In the genomic region with DNA sequence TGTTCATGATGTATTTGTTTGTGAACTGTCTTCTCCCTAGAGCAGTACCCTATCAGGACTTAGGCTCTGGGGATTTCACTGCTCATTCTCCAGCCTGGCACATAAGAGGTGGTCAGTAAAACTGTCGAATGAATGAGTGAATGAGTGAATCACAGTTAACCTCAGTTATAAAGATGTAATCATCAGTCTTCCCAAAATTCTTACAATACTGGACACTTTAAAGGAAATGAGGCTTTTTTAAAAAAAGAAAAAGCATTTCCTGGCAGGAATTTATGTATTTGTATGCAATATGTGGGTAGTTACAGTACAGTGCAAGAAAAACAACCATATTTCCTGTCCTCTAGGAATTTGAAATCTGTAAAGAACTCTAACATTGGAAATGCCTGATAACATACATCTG, we compare ENCODE assay signal across 2 cellular contexts.
TF ChIP-seq lines count a peak whose summit lies in the region.

No MANE protein-coding gene starts in this region.

TF ChIP-seq in SK-N-SH, 30 proteins besides CTCF, POLR2A, EP300 and RAD21 (continued from another document):
- TF ChIP-seq, protein P1, sequence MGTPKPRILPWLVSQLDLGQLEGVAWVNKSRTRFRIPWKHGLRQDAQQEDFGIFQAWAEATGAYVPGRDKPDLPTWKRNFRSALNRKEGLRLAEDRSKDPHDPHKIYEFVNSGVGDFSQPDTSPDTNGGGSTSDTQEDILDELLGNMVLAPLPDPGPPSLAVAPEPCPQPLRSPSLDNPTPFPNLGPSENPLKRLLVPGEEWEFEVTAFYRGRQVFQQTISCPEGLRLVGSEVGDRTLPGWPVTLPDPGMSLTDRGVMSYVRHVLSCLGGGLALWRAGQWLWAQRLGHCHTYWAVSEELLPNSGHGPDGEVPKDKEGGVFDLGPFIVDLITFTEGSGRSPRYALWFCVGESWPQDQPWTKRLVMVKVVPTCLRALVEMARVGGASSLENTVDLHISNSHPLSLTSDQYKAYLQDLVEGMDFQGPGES (IDR thresholded peaks at IDR 0.05; ENCODE audit: low read depth, low read length), result no peak
- TF ChIP-seq, protein P2, sequence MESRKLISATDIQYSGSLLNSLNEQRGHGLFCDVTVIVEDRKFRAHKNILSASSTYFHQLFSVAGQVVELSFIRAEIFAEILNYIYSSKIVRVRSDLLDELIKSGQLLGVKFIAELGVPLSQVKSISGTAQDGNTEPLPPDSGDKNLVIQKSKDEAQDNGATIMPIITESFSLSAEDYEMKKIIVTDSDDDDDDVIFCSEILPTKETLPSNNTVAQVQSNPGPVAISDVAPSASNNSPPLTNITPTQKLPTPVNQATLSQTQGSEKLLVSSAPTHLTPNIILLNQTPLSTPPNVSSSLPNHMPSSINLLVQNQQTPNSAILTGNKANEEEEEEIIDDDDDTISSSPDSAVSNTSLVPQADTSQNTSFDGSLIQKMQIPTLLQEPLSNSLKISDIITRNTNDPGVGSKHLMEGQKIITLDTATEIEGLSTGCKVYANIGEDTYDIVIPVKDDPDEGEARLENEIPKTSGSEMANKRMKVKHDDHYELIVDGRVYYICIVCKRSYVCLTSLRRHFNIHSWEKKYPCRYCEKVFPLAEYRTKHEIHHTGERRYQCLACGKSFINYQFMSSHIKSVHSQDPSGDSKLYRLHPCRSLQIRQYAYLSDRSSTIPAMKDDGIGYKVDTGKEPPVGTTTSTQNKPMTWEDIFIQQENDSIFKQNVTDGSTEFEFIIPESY (IDR thresholded peaks at IDR 0.05; ENCODE audit: borderline replicate concordance, low read depth), result no peak
- TF ChIP-seq, protein P3, sequence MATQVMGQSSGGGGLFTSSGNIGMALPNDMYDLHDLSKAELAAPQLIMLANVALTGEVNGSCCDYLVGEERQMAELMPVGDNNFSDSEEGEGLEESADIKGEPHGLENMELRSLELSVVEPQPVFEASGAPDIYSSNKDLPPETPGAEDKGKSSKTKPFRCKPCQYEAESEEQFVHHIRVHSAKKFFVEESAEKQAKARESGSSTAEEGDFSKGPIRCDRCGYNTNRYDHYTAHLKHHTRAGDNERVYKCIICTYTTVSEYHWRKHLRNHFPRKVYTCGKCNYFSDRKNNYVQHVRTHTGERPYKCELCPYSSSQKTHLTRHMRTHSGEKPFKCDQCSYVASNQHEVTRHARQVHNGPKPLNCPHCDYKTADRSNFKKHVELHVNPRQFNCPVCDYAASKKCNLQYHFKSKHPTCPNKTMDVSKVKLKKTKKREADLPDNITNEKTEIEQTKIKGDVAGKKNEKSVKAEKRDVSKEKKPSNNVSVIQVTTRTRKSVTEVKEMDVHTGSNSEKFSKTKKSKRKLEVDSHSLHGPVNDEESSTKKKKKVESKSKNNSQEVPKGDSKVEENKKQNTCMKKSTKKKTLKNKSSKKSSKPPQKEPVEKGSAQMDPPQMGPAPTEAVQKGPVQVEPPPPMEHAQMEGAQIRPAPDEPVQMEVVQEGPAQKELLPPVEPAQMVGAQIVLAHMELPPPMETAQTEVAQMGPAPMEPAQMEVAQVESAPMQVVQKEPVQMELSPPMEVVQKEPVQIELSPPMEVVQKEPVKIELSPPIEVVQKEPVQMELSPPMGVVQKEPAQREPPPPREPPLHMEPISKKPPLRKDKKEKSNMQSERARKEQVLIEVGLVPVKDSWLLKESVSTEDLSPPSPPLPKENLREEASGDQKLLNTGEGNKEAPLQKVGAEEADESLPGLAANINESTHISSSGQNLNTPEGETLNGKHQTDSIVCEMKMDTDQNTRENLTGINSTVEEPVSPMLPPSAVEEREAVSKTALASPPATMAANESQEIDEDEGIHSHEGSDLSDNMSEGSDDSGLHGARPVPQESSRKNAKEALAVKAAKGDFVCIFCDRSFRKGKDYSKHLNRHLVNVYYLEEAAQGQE (IDR thresholded peaks at IDR 0.05; ENCODE audit: low read depth, low read length), result no peak
- no peak for TF ChIP-seq ELF1 (IDR thresholded peaks at IDR 0.05)
- peak; percentile 17; the same call in 1 of the 2 replicates for TF ChIP-seq RXRA (IDR thresholded peaks at IDR 0.05; ENCODE audit: borderline replicate concordance, low read depth)
- no peak for TF ChIP-seq MEF2A (IDR thresholded peaks at IDR 0.05; ENCODE audit: borderline replicate concordance, low read depth)
- no peak for TF ChIP-seq TCF12 (IDR thresholded peaks at IDR 0.05)
- TF ChIP-seq, protein P4, sequence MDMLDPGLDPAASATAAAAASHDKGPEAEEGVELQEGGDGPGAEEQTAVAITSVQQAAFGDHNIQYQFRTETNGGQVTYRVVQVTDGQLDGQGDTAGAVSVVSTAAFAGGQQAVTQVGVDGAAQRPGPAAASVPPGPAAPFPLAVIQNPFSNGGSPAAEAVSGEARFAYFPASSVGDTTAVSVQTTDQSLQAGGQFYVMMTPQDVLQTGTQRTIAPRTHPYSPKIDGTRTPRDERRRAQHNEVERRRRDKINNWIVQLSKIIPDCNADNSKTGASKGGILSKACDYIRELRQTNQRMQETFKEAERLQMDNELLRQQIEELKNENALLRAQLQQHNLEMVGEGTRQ (IDR thresholded peaks at IDR 0.05; ENCODE audit: borderline replicate concordance, low read depth, low read length), result no peak
- TF ChIP-seq, protein P5, sequence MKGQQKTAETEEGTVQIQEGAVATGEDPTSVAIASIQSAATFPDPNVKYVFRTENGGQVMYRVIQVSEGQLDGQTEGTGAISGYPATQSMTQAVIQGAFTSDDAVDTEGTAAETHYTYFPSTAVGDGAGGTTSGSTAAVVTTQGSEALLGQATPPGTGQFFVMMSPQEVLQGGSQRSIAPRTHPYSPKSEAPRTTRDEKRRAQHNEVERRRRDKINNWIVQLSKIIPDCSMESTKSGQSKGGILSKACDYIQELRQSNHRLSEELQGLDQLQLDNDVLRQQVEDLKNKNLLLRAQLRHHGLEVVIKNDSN (IDR thresholded peaks at IDR 0.05; ENCODE audit: borderline replicate concordance, low read depth), result no peak

TF ChIP-seq in SK-N-SH treated with all-trans-retinoic acid at 6 μM for 48 hours, 23 proteins besides CTCF, POLR2A, EP300 and RAD21 (continued from another document):
- TF ChIP-seq, protein P6, sequence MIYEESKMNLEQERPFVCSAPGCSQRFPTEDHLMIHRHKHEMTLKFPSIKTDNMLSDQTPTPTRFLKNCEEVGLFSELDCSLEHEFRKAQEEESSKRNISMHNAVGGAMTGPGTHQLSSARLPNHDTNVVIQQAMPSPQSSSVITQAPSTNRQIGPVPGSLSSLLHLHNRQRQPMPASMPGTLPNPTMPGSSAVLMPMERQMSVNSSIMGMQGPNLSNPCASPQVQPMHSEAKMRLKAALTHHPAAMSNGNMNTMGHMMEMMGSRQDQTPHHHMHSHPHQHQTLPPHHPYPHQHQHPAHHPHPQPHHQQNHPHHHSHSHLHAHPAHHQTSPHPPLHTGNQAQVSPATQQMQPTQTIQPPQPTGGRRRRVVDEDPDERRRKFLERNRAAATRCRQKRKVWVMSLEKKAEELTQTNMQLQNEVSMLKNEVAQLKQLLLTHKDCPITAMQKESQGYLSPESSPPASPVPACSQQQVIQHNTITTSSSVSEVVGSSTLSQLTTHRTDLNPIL (CRISPR knock-in tag; IDR thresholded peaks at IDR 0.05; ENCODE audit: low read depth), result no peak
- no peak for TF ChIP-seq ISL1 (CRISPR knock-in tag; IDR thresholded peaks at IDR 0.05)
- TF ChIP-seq ARNTL (CRISPR knock-in tag; IDR thresholded peaks at IDR 0.05; ENCODE audit: borderline replicate concordance, low read depth), result no peak
- no peak for TF ChIP-seq SNAI2 (CRISPR knock-in tag; IDR thresholded peaks at IDR 0.05)
- no peak for TF ChIP-seq RARB (CRISPR knock-in tag; IDR thresholded peaks at IDR 0.05)
- TF ChIP-seq PPARA (CRISPR knock-in tag; IDR thresholded peaks at IDR 0.05; ENCODE audit: borderline replicate concordance), result no peak
- no peak for TF ChIP-seq ZNF70 (CRISPR knock-in tag; IDR thresholded peaks at IDR 0.05)
- TF ChIP-seq, protein P7, sequence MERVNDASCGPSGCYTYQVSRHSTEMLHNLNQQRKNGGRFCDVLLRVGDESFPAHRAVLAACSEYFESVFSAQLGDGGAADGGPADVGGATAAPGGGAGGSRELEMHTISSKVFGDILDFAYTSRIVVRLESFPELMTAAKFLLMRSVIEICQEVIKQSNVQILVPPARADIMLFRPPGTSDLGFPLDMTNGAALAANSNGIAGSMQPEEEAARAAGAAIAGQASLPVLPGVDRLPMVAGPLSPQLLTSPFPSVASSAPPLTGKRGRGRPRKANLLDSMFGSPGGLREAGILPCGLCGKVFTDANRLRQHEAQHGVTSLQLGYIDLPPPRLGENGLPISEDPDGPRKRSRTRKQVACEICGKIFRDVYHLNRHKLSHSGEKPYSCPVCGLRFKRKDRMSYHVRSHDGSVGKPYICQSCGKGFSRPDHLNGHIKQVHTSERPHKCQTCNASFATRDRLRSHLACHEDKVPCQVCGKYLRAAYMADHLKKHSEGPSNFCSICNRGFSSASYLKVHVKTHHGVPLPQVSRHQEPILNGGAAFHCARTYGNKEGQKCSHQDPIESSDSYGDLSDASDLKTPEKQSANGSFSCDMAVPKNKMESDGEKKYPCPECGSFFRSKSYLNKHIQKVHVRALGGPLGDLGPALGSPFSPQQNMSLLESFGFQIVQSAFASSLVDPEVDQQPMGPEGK (CRISPR knock-in tag; IDR thresholded peaks at IDR 0.05; ENCODE audit: borderline replicate concordance), result no peak
- TF ChIP-seq ZC3H10 (CRISPR knock-in tag; IDR thresholded peaks at IDR 0.05), result no peak
TF ChIP-seq in SK-N-SH treated with all-trans-retinoic acid at 6 μM for 48 hours: peak in this region for 0.
